8 cellular contexts compared by ENCODE assay signal in the genomic region with DNA sequence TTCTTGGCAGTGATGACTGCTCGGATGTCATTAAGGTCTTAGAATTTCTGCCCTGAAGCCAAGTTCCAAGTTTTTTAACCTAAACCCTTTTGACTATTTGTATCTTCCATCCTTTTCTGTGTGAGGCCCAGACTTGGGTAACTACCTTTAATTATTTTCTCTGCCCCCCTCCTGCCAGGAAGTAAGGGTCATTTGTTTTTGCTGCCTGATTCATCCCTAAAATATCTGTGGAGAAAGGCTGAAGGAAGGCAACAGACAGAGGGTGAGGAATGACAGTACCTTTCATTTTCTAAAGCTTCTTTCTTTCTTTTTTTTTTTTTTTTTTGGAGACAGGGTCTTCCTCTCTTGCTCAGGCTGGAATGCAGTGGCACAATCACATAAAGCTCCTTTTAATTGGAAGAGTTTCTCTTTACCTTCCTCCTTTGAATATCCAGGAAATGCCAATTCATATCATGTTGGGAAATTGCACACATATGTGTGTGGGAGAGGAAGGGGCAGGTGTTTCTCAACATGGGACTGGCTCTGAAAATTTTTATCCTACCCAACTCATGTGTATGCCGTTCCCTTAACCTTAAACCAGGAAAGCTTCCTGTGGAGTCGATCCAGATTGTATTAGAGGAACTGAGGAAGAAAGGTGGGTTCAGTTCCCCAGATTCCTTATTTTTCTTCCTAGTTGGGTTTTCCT. TPM values are rescaled to one million over a fixed set of nuclear protein-coding genes. Genes with fewer than 3 reads are reported as not detected.
A peak's percentile ranks its signal among the peaks of the same experiment; 100 is the strongest.
DNase-seq lines count a peak whose midpoint lies in the region; ATAC-seq, FAIRE-seq and TF ChIP-seq lines count a peak whose summit lies in the region.

No MANE protein-coding gene starts in this region.

- peak overlapping the region; percentile 99 for H3K4me3 Mint-ChIP-seq in activated naive CD4-positive, alpha-beta T cell treated with anti-CD3 and anti-CD28 coated beads, Interleukin-2, amount 50 U/mL, for 24 hours
- H3K4me3 Mint-ChIP-seq in activated naive CD8-positive, alpha-beta T cell treated with anti-CD3 and anti-CD28 coated beads, Interleukin-2, amount 10 ng/mL, durations not matched to agents 7 days and 5 days: peak overlapping the region; percentile 100
- H3K4me3 Mint-ChIP-seq in type B pancreatic cell: peak overlapping the region; percentile 99

- no peaks in the 10 kb centered on the region for H3K9me3 Mint-ChIP-seq in activated naive CD4-positive, alpha-beta T cell treated with anti-CD3 and anti-CD28 coated beads, Interleukin-2, amount 50 U/mL, for 24 hours
- no peaks in the 10 kb centered on the region for H3K9me3 Mint-ChIP-seq in activated naive CD8-positive, alpha-beta T cell treated with anti-CD3 and anti-CD28 coated beads, Interleukin-2, amount 10 ng/mL, durations not matched to agents 7 days and 5 days
- no peaks in the 10 kb centered on the region for H3K9me3 Mint-ChIP-seq in type B pancreatic cell

- H3K27ac Mint-ChIP-seq in activated naive CD4-positive, alpha-beta T cell treated with anti-CD3 and anti-CD28 coated beads, Interleukin-2, amount 50 U/mL, for 24 hours: peak overlapping the region; percentile 96
- H3K27ac Mint-ChIP-seq in activated naive CD8-positive, alpha-beta T cell treated with anti-CD3 and anti-CD28 coated beads, Interleukin-2, amount 10 ng/mL, durations not matched to agents 7 days and 5 days: peak overlapping the region; percentile 97
- peak overlapping the region; percentile 97 for H3K27ac Mint-ChIP-seq in type B pancreatic cell

- FAIRE-seq in GM12892 (lab: Jason Lieb, UNC): no peak

- H3K4me1 Mint-ChIP-seq in activated naive CD4-positive, alpha-beta T cell treated with anti-CD3 and anti-CD28 coated beads, Interleukin-2, amount 50 U/mL, for 24 hours: peaks cover 30% of the 10 kb centered on the region
- H3K4me1 Mint-ChIP-seq in activated naive CD8-positive, alpha-beta T cell treated with anti-CD3 and anti-CD28 coated beads, Interleukin-2, amount 10 ng/mL, durations not matched to agents 7 days and 5 days: peaks cover 22% of the 10 kb centered on the region
- H3K4me1 Mint-ChIP-seq in type B pancreatic cell (ENCODE audit: unreplicated experiment): peaks cover 20% of the 10 kb centered on the region

- no peak for TF ChIP-seq CTCF in type B pancreatic cell (conservative IDR thresholded peaks at IDR 0.05)

- no peak for TF ChIP-seq POLR2A in GM12892 (IDR thresholded peaks at IDR 0.05; ENCODE audit: low read depth, low read length)

- ATAC-seq in activated naive CD8-positive, alpha-beta T cell treated with anti-CD3 and anti-CD28 coated beads, Interleukin-2, amount 10 ng/mL, durations not matched to agents 7 days and 5 days (ENCODE audit: low read depth): no peak
- ATAC-seq in GM21619 (IDR thresholded peaks at IDR 0.05; ENCODE audit: unreplicated experiment): no peak

- H3K36me3 Mint-ChIP-seq in activated naive CD4-positive, alpha-beta T cell treated with anti-CD3 and anti-CD28 coated beads, Interleukin-2, amount 50 U/mL, for 24 hours: peaks cover 7% of the 10 kb centered on the region
- peaks cover 15% of the 10 kb centered on the region for H3K36me3 Mint-ChIP-seq in activated naive CD8-positive, alpha-beta T cell treated with anti-CD3 and anti-CD28 coated beads, Interleukin-2, amount 10 ng/mL, durations not matched to agents 7 days and 5 days
- H3K36me3 Mint-ChIP-seq in type B pancreatic cell: no peaks in the 10 kb centered on the region

- DNase-seq in activated naive CD4-positive, alpha-beta T cell (lab: John Stamatoyannopoulos, UW): no peak
- no peak for DNase-seq in activated naive CD8-positive, alpha-beta T cell treated with anti-CD3 and anti-CD28 coated beads, Interleukin-2, amount 10 ng/mL, durations not matched to agents 7 days and 5 days
- DNase-seq in kidney tubule cell (ENCODE audit: low spot score) (peak; percentile 87), type B pancreatic cell (ENCODE audit: extremely low spot score, unreplicated experiment) (no peak), GM12892 (ENCODE audit: insufficient read length) (no peak), cerebellar cortex (ENCODE audit: low spot score) (no peak)

- H3K27me3 Mint-ChIP-seq in activated naive CD4-positive, alpha-beta T cell treated with anti-CD3 and anti-CD28 coated beads, Interleukin-2, amount 50 U/mL, for 24 hours: no peaks in the 10 kb centered on the region
- H3K27me3 Mint-ChIP-seq in activated naive CD8-positive, alpha-beta T cell treated with anti-CD3 and anti-CD28 coated beads, Interleukin-2, amount 10 ng/mL, durations not matched to agents 7 days and 5 days: no peaks in the 10 kb centered on the region
- H3K27me3 Mint-ChIP-seq in type B pancreatic cell: no peaks in the 10 kb centered on the region

- POLR2A ChIA-PET in activated naive CD8-positive, alpha-beta T cell treated with anti-CD3 and anti-CD28 coated beads, Interleukin-2, amount 10 ng/mL, durations not matched to agents 7 days and 5 days (lab: Charles Lee): interaction anchor here (0.8 to 2.4 kb wide), 11 partner anchors 9 to 594 kb away, joined by 3 to 19 read pairs (median 4); partner anchors contain the start of genes CNTD1, COA3, RETREG3 and RPL27

RNA-seq across cellular contexts. Expression of gene VPS25, which starts 1.0 kb away (rescaled TPM):
- 10 to 100 TPM; 61.0 to 63.5 TPM for total RNA-seq in activated naive CD8-positive, alpha-beta T cell treated with anti-CD3 and anti-CD28 coated beads, Interleukin-2, amount 10 ng/mL, durations not matched to agents 7 days and 5 days
- 86.9 and 103 TPM in 2 replicates for total RNA-seq in type B pancreatic cell (ENCODE audit: low replicate concordance)
- polyA plus RNA-seq in GM12892 (2012; ENCODE audit: missing spikeins): 99.6 TPM

RNA-seq across cellular contexts. Expression of gene WNK4, which starts 6.2 kb away (rescaled TPM):
- total RNA-seq in activated naive CD8-positive, alpha-beta T cell treated with anti-CD3 and anti-CD28 coated beads, Interleukin-2, amount 10 ng/mL, durations not matched to agents 7 days and 5 days: under 1 TPM; 0.43 to 0.78 TPM
- 2.7 and 4.2 TPM in 2 replicates for total RNA-seq in type B pancreatic cell (ENCODE audit: low replicate concordance)
- polyA plus RNA-seq in GM12892 (2012; ENCODE audit: missing spikeins): 0.36 TPM

RNA-seq across cellular contexts. Expression of gene RAMP2, which starts 13.2 kb away (rescaled TPM):
- not detected for total RNA-seq in activated naive CD8-positive, alpha-beta T cell treated with anti-CD3 and anti-CD28 coated beads, Interleukin-2, amount 10 ng/mL, durations not matched to agents 7 days and 5 days
- 1.5 and 8.3 TPM in 2 replicates for total RNA-seq in type B pancreatic cell (ENCODE audit: low replicate concordance)
- not detected for polyA plus RNA-seq in GM12892 (2012; ENCODE audit: missing spikeins)

RNA-seq across cellular contexts. Expression of gene COA3, which starts 24.3 kb away (rescaled TPM):
- total RNA-seq in activated naive CD8-positive, alpha-beta T cell treated with anti-CD3 and anti-CD28 coated beads, Interleukin-2, amount 10 ng/mL, durations not matched to agents 7 days and 5 days: 10 to 100 TPM; 37.0 to 38.5 TPM
- total RNA-seq in type B pancreatic cell (ENCODE audit: low replicate concordance): 82.2 and 93.9 TPM in 2 replicates
- polyA plus RNA-seq in GM12892 (2012; ENCODE audit: missing spikeins): 50.8 TPM

RNA-seq across cellular contexts. Expression of gene CNTD1, which starts 24.5 kb away (rescaled TPM):
- total RNA-seq in activated naive CD8-positive, alpha-beta T cell treated with anti-CD3 and anti-CD28 coated beads, Interleukin-2, amount 10 ng/mL, durations not matched to agents 7 days and 5 days: under 1 TPM in 1 of 2 experiments, not detected in 1; 0.45 TPM
- total RNA-seq in type B pancreatic cell (ENCODE audit: low replicate concordance): 0.46 TPM in 1 of 2 replicates, not detected in the other
- polyA plus RNA-seq in GM12892 (2012; ENCODE audit: missing spikeins): 1.8 TPM
